In the genomic region with DNA sequence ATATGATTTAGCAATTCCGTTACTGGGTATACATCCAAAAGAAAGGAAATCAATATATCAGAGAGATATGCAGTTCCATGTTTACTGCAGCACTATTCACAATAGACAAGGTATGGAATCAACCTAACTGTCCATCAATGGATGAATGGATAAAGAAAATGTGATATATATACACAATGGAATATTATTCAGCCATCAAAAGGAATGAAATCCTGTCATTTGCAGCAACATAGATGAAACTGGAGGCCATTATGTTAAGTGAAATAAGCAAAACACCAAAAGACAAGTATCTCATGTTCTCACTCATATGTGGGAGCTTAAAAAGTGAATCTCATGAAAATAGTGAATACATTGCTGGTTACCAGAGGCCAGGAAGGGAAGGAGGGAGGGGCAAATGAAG, we compare ENCODE assay signal across 26 cellular contexts.
"Had no signal": no experiment of that assay in that cellular context is flagged by ENCODE, and none has a peak within 500 bp of the region (broad histone marks: within the 10 kb centered on the region; RNA-seq: fewer than 3 reads in every experiment).

No MANE protein-coding gene starts in this region.

- H3K36me3 ChIP-seq: neural progenitor cell, ovary, right lobe of liver, sigmoid colon, suprapubic skin, tibial artery, transverse colon, upper lobe of right lung, uterus had no signal

- H3K4me1 ChIP-seq: neural progenitor cell, parathyroid adenoma, psoas muscle, right lobe of liver, sigmoid colon, suprapubic skin, testis, tibial artery, transverse colon, upper lobe of right lung, uterus had no signal

- H3K9me3 ChIP-seq: ovary, psoas muscle, right lobe of liver, sigmoid colon, testis, tibial artery, transverse colon, upper lobe of right lung had no signal

- ATAC-seq: natural killer cell; psoas muscle; right cardiac atrium; right lobe of liver; stimulated activated effector memory CD8-positive, alpha-beta T cell treated with anti-CD3 and anti-CD28 coated beads, Interleukin-12 subunit alpha, Interleukin-12 subunit beta, amount 100 ng/mL, for 72 hours; stimulated activated naive CD8-positive, alpha-beta T cell treated with anti-CD3 and anti-CD28 coated beads, Interleukin-15, Interleukin-2, amounts not matched to agents 100 U/mL and 50 U/mL, for 24 hours; upper lobe of right lung had no signal

- H2AFZ ChIP-seq: neural progenitor cell, parathyroid adenoma had no signal

- FAIRE-seq: small intestine had no signal

- H3K79me2 ChIP-seq: parathyroid adenoma had no signal

- DNase-seq: natural killer cell; occipital lobe; ovary; posterior cingulate gyrus; psoas muscle; right cardiac atrium; right lobe of liver; sigmoid colon; small intestine; stimulated activated CD4-positive, alpha-beta T cell treated with anti-CD3 and anti-CD28 coated beads, Interleukin-15, amount 100 ng/mL, for 24 hours; stimulated activated CD4-positive, alpha-beta T cell treated with anti-CD3 and anti-CD28 coated beads, Interleukin-2, amount 100 ng/mL, for 24 hours; stimulated activated CD4-positive, alpha-beta T cell treated with anti-CD3 and anti-CD28 coated beads, Interleukin-2, amount 100 ng/mL, for 48 hours; stimulated activated CD4-positive, alpha-beta T cell treated with anti-CD3 and anti-CD28 coated beads, Interleukin-4, amount 100 ng/mL, for 24 hours; stimulated activated naive B cell treated with anti-CD40 and anti-IgM and Interleukin-4, amounts not matched to agents 10 μg/mL and 1 μg/mL and 100 μg/mL, for 72 hours; stimulated activated naive CD8-positive, alpha-beta T cell treated with anti-CD3 and anti-CD28 coated beads, Interleukin-15, amount 100 ng/mL, for 72 hours; stimulated activated naive CD8-positive, alpha-beta T cell treated with anti-CD3 and anti-CD28 coated beads, Interleukin-15, Interleukin-2, amounts not matched to agents 100 U/mL and 50 U/mL, for 24 hours; substantia nigra; testis; tibial artery; transverse colon; upper lobe of right lung; uterus had no signal

- H3K4me3 ChIP-seq: neural progenitor cell, ovary, psoas muscle, right lobe of liver, sigmoid colon, suprapubic skin, testis, tibial artery, transverse colon, upper lobe of right lung, uterus had no signal

- H3K9ac ChIP-seq: neural progenitor cell, parathyroid adenoma had no signal

- H3K27me3 ChIP-seq: neural progenitor cell, ovary, right lobe of liver, sigmoid colon, suprapubic skin, testis, tibial artery, transverse colon, upper lobe of right lung, uterus had no signal

- H3K27ac ChIP-seq: neural progenitor cell, ovary, parathyroid adenoma, psoas muscle, right lobe of liver, sigmoid colon, suprapubic skin, testis, tibial artery, transverse colon, upper lobe of right lung, uterus had no signal

- H3K4me2 ChIP-seq: neural progenitor cell had no signal
